Comparison of ENCODE assay signal across 2 cellular contexts in the genomic region with DNA sequence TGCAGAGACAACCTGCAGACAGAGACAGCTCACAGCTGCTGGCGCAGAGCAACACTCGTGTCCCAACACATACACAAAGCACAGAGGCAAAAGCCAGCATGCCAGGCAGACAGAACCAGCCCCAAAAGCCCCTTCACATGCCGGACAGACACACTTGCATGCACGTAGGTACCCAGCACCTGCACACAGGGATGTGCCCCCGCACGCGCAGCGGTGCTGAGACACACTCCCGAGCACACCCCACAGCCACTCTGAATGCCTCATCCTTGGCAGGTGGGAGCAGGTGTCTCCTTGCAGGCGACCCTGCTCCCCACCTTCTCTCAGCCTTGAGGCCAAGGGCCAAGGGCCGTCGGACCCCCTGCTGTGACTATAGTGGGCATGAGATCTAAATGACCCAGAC.
TF ChIP-seq lines count a peak whose summit lies in the region.

No MANE protein-coding gene starts in this region.

TF ChIP-seq in H1, 55 proteins besides CTCF, POLR2A, EP300 and RAD21 (continues in another document):
- no peak for TF ChIP-seq ZNF274 (IDR thresholded peaks at IDR 0.05; ENCODE audit: borderline replicate concordance, extremely low read depth, low read length)
- no peak for TF ChIP-seq ASH2L (IDR thresholded peaks at IDR 0.05; ENCODE audit: low read length)
- TF ChIP-seq SAP30 (IDR thresholded peaks at IDR 0.05; ENCODE audit: insufficient read depth, insufficient replicate concordance, low read length): no peak
- no peak for TF ChIP-seq BACH1 (IDR thresholded peaks at IDR 0.05; ENCODE audit: low read length)
- no peak for TF ChIP-seq POLR2AphosphoS5 (IDR thresholded peaks at IDR 0.05; ENCODE audit: low read depth, low read length)
- no peak for TF ChIP-seq SP2 (IDR thresholded peaks at IDR 0.05; ENCODE audit: low read length)
- no peak for TF ChIP-seq TAF7 (optimal IDR thresholded peaks at IDR 0.05; ENCODE audit: borderline replicate concordance, low read depth, low read length)
- TF ChIP-seq, protein P1, sequence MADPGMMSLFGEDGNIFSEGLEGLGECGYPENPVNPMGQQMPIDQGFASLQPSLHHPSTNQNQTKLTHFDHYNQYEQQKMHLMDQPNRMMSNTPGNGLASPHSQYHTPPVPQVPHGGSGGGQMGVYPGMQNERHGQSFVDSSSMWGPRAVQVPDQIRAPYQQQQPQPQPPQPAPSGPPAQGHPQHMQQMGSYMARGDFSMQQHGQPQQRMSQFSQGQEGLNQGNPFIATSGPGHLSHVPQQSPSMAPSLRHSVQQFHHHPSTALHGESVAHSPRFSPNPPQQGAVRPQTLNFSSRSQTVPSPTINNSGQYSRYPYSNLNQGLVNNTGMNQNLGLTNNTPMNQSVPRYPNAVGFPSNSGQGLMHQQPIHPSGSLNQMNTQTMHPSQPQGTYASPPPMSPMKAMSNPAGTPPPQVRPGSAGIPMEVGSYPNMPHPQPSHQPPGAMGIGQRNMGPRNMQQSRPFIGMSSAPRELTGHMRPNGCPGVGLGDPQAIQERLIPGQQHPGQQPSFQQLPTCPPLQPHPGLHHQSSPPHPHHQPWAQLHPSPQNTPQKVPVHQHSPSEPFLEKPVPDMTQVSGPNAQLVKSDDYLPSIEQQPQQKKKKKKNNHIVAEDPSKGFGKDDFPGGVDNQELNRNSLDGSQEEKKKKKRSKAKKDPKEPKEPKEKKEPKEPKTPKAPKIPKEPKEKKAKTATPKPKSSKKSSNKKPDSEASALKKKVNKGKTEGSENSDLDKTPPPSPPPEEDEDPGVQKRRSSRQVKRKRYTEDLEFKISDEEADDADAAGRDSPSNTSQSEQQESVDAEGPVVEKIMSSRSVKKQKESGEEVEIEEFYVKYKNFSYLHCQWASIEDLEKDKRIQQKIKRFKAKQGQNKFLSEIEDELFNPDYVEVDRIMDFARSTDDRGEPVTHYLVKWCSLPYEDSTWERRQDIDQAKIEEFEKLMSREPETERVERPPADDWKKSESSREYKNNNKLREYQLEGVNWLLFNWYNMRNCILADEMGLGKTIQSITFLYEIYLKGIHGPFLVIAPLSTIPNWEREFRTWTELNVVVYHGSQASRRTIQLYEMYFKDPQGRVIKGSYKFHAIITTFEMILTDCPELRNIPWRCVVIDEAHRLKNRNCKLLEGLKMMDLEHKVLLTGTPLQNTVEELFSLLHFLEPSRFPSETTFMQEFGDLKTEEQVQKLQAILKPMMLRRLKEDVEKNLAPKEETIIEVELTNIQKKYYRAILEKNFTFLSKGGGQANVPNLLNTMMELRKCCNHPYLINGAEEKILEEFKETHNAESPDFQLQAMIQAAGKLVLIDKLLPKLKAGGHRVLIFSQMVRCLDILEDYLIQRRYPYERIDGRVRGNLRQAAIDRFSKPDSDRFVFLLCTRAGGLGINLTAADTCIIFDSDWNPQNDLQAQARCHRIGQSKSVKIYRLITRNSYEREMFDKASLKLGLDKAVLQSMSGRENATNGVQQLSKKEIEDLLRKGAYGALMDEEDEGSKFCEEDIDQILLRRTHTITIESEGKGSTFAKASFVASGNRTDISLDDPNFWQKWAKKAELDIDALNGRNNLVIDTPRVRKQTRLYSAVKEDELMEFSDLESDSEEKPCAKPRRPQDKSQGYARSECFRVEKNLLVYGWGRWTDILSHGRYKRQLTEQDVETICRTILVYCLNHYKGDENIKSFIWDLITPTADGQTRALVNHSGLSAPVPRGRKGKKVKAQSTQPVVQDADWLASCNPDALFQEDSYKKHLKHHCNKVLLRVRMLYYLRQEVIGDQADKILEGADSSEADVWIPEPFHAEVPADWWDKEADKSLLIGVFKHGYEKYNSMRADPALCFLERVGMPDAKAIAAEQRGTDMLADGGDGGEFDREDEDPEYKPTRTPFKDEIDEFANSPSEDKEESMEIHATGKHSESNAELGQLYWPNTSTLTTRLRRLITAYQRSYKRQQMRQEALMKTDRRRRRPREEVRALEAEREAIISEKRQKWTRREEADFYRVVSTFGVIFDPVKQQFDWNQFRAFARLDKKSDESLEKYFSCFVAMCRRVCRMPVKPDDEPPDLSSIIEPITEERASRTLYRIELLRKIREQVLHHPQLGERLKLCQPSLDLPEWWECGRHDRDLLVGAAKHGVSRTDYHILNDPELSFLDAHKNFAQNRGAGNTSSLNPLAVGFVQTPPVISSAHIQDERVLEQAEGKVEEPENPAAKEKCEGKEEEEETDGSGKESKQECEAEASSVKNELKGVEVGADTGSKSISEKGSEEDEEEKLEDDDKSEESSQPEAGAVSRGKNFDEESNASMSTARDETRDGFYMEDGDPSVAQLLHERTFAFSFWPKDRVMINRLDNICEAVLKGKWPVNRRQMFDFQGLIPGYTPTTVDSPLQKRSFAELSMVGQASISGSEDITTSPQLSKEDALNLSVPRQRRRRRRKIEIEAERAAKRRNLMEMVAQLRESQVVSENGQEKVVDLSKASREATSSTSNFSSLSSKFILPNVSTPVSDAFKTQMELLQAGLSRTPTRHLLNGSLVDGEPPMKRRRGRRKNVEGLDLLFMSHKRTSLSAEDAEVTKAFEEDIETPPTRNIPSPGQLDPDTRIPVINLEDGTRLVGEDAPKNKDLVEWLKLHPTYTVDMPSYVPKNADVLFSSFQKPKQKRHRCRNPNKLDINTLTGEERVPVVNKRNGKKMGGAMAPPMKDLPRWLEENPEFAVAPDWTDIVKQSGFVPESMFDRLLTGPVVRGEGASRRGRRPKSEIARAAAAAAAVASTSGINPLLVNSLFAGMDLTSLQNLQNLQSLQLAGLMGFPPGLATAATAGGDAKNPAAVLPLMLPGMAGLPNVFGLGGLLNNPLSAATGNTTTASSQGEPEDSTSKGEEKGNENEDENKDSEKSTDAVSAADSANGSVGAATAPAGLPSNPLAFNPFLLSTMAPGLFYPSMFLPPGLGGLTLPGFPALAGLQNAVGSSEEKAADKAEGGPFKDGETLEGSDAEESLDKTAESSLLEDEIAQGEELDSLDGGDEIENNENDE (IDR thresholded peaks at IDR 0.05; ENCODE audit: insufficient replicate concordance, low read length): no peak
- TF ChIP-seq PHF8 (conservative IDR thresholded peaks at IDR 0.05; ENCODE audit: low read depth, low read length): no peak
- no peak for TF ChIP-seq RNF2 (IDR thresholded peaks at IDR 0.05; ENCODE audit: borderline replicate concordance, low read depth, low read length, missing control alignments, poor library complexity, severe bottlenecking)
- TF ChIP-seq TCF12 (IDR thresholded peaks at IDR 0.05; ENCODE audit: low read depth, low read length): no peak
- TF ChIP-seq CREB1 (IDR thresholded peaks at IDR 0.05): no peak
- no peak for TF ChIP-seq MAFK (IDR thresholded peaks at IDR 0.05; ENCODE audit: low read depth, low read length)
- TF ChIP-seq, protein P2, sequence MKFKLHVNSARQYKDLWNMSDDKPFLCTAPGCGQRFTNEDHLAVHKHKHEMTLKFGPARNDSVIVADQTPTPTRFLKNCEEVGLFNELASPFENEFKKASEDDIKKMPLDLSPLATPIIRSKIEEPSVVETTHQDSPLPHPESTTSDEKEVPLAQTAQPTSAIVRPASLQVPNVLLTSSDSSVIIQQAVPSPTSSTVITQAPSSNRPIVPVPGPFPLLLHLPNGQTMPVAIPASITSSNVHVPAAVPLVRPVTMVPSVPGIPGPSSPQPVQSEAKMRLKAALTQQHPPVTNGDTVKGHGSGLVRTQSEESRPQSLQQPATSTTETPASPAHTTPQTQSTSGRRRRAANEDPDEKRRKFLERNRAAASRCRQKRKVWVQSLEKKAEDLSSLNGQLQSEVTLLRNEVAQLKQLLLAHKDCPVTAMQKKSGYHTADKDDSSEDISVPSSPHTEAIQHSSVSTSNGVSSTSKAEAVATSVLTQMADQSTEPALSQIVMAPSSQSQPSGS (IDR thresholded peaks at IDR 0.05; ENCODE audit: low read length): no peak
- no peak for TF ChIP-seq CTBP2 (IDR thresholded peaks at IDR 0.05; ENCODE audit: borderline replicate concordance, insufficient read depth, insufficient read length, low read length)

TF ChIP-seq in neural cell, 6 proteins besides CTCF, POLR2A, EP300 and RAD21:
- no peak for TF ChIP-seq POLR2AphosphoS5 (IDR thresholded peaks at IDR 0.05)
- no peak for TF ChIP-seq MXI1 (conservative IDR thresholded peaks at IDR 0.05; ENCODE audit: poor library complexity, severe bottlenecking)
- TF ChIP-seq EZH2 (IDR thresholded peaks at IDR 0.05; ENCODE audit: borderline replicate concordance, insufficient read depth, low read length, poor library complexity, severe bottlenecking): no peak
- TF ChIP-seq SMC3 (conservative IDR thresholded peaks at IDR 0.05; ENCODE audit: poor library complexity): no peak
- TF ChIP-seq, protein P3, sequence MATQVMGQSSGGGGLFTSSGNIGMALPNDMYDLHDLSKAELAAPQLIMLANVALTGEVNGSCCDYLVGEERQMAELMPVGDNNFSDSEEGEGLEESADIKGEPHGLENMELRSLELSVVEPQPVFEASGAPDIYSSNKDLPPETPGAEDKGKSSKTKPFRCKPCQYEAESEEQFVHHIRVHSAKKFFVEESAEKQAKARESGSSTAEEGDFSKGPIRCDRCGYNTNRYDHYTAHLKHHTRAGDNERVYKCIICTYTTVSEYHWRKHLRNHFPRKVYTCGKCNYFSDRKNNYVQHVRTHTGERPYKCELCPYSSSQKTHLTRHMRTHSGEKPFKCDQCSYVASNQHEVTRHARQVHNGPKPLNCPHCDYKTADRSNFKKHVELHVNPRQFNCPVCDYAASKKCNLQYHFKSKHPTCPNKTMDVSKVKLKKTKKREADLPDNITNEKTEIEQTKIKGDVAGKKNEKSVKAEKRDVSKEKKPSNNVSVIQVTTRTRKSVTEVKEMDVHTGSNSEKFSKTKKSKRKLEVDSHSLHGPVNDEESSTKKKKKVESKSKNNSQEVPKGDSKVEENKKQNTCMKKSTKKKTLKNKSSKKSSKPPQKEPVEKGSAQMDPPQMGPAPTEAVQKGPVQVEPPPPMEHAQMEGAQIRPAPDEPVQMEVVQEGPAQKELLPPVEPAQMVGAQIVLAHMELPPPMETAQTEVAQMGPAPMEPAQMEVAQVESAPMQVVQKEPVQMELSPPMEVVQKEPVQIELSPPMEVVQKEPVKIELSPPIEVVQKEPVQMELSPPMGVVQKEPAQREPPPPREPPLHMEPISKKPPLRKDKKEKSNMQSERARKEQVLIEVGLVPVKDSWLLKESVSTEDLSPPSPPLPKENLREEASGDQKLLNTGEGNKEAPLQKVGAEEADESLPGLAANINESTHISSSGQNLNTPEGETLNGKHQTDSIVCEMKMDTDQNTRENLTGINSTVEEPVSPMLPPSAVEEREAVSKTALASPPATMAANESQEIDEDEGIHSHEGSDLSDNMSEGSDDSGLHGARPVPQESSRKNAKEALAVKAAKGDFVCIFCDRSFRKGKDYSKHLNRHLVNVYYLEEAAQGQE (IDR thresholded peaks at IDR 0.05; ENCODE audit: borderline replicate concordance): no peak
- TF ChIP-seq TAF1 (IDR thresholded peaks at IDR 0.05; ENCODE audit: low read depth): no peak
